23 cellular contexts compared by ENCODE assay signal in genomic region chr7:134910968-134911367, GRCh38.
DNase-seq lines count a peak whose midpoint lies in the region; ATAC-seq and TF ChIP-seq lines count a peak whose summit lies in the region.
"Had no signal": no experiment of that assay in that cellular context is flagged by ENCODE, and none has a peak within 500 bp of the region (broad histone marks: within the 10 kb centered on the region; RNA-seq: fewer than 3 reads in every experiment).

No MANE protein-coding gene starts in this region.

- peak; percentile 42 for DNase-seq in GM12865 (ENCODE audit: low read depth)
- DNase-seq in HEK293T (ENCODE audit: extremely low spot score), result no peak
- DNase-seq in ascending aorta (ENCODE audit: low spot score in 2 of 2), result no peak
- DNase-seq in osteoblast (ENCODE audit: insufficient read length, low spot score, missing footprints), result no peak
- no peak for DNase-seq in C1 segment of cervical spinal cord (lab: John Stamatoyannopoulos, UW)
- DNase-seq in KG1 (lab: John Stamatoyannopoulos, UW), result no peak
- no peak for DNase-seq in pons (ENCODE audit: low spot score)
- DNase-seq: activated CD4-positive, CD25-positive, alpha-beta regulatory T cell; dorsolateral prefrontal cortex; foreskin melanocyte; GM23248; left ventricle myocardium inferior; NCI-H1417; NCI-H2171; NCI-H69; ovary; PC-3; stimulated activated CD4-positive, alpha-beta T cell treated with anti-CD3 and anti-CD28 coated beads, Interleukin-4, amount 100 ng/mL, for 1 hour; T-helper 17 cell; uterus had no signal

- H3K27ac ChIP-seq in ascending aorta (peak overlapping the region; percentile 31 to 78), osteoblast (ENCODE audit: low read depth, low read length) (peak overlapping the region; percentile 29)
- H3K27ac ChIP-seq: dorsolateral prefrontal cortex, epithelial cell of prostate, GM23248, left ventricle myocardium inferior, ovary, SJSA1 had no signal

- CTCF ChIA-PET in HEK293T (lab: Yijun Ruan, JAX), result interaction anchor here (0.6 kb wide), 1 partner anchor 10 kb away, joined by 3 read pairs; no protein-coding TSS in a partner anchor

- POLR2A ChIA-PET in HEK293T (lab: Yijun Ruan, JAX), result no interaction called here

- H3K4me3 ChIP-seq in GM12865 (ENCODE audit: low read depth, low read length) (no peak overlapping the region), ascending aorta (no peak overlapping the region), osteoblast (ENCODE audit: insufficient read depth, low read length) (no peak overlapping the region)
- H3K4me3 ChIP-seq: dorsolateral prefrontal cortex, GM23248, left ventricle myocardium inferior, ovary, SJSA1, uterus had no signal

- ATAC-seq in GM18867 (IDR thresholded peaks at IDR 0.05; ENCODE audit: unreplicated experiment), result no peak
- ATAC-seq: PC-3, T-helper 17 cell had no signal

- H3K4me1 ChIP-seq in ascending aorta, result peaks cover 4 to 50% of the 10 kb centered on the region in 2 donors
- H3K4me1 ChIP-seq in osteoblast (ENCODE audit: insufficient read depth, low read length), result peaks cover 29% of the 10 kb centered on the region
- H3K4me1 ChIP-seq: SJSA1 had no signal

- TF ChIP-seq CTCF in GM12865 (IDR thresholded peaks at IDR 0.05; ENCODE audit: insufficient read depth, low read depth, low read length, missing control alignments) (no peak), ascending aorta (IDR thresholded peaks at IDR 0.05) (no peak), osteoblast (IDR thresholded peaks at IDR 0.05; ENCODE audit: extremely low read depth, low read depth, low read length) (no peak)

- H3K9me3 ChIP-seq in ascending aorta (no peaks in the 10 kb centered on the region), osteoblast (ENCODE audit: low read depth, low read length) (no peaks in the 10 kb centered on the region)
- H3K9me3 ChIP-seq: left ventricle myocardium inferior, ovary, SJSA1, uterus had no signal

- peaks cover 91% of the 10 kb centered on the region for H3K79me2 ChIP-seq in osteoblast (ENCODE audit: insufficient read depth, low read length)

- H3K27me3 ChIP-seq in ascending aorta (no peaks in the 10 kb centered on the region), osteoblast (ENCODE audit: insufficient read depth, low read length) (no peaks in the 10 kb centered on the region)
- H3K27me3 ChIP-seq: dorsolateral prefrontal cortex, ovary, SJSA1, uterus had no signal

- intact Hi-C loops in ascending aorta (cut with DNase I), result no loop called here

- H4K20me1 ChIP-seq in osteoblast (ENCODE audit: insufficient read depth, low read length), result peaks cover 85% of the 10 kb centered on the region

- no peak overlapping the region for H3K4me2 ChIP-seq in osteoblast (ENCODE audit: insufficient read depth, low read length)

- H2AFZ ChIP-seq in osteoblast (ENCODE audit: low read length), result no peak overlapping the region
- H2AFZ ChIP-seq: GM23248 had no signal

- peaks cover 6 to 11% of the 10 kb centered on the region in 2 donors for H3K36me3 ChIP-seq in ascending aorta
- H3K36me3 ChIP-seq in osteoblast (ENCODE audit: insufficient read depth, low read length), result peaks cover 68% of the 10 kb centered on the region
- H3K36me3 ChIP-seq: ovary, uterus had no signal

TF ChIP-seq in HEK293T, 16 proteins besides CTCF, POLR2A, EP300 and RAD21:
- TF ChIP-seq ZNF384 (IDR thresholded peaks at IDR 0.05) (peak; percentile 51; the same call in 1 of the 2 replicates), BHLHE40 (IDR thresholded peaks at IDR 0.05; ENCODE audit: borderline replicate concordance) (no peak), FOXM1 (IDR thresholded peaks at IDR 0.05; ENCODE audit: borderline replicate concordance) (no peak), SUZ12 (IDR thresholded peaks at IDR 0.05) (no peak), NFRKB (IDR thresholded peaks at IDR 0.05) (no peak), HDGF (IDR thresholded peaks at IDR 0.05; ENCODE audit: borderline replicate concordance) (no peak), FOXA1 (IDR thresholded peaks at IDR 0.05) (no peak), LEF1 (IDR thresholded peaks at IDR 0.05; ENCODE audit: borderline replicate concordance) (no peak)
TF ChIP-seq in HEK293T: peak in this region for 1.
